8 cellular contexts compared by ENCODE assay signal in genomic region chr18:46917808-46918600, GRCh38. TPM values are rescaled to one million over a fixed set of nuclear protein-coding genes. Genes with fewer than 3 reads are reported as not detected.
DNase-seq lines count a peak whose midpoint lies in the region; ATAC-seq, FAIRE-seq and TF ChIP-seq lines count a peak whose summit lies in the region.

No MANE protein-coding gene starts in this region.

- H3K79me2 ChIP-seq in HepG2 (ENCODE audit: insufficient read depth, low read length): peaks cover 37% of the 10 kb centered on the region

- H3K4me3 ChIP-seq in heart left ventricle: peak overlapping the region; percentile 47 to 98 (median 77)
- H3K4me3 ChIP-seq in Panc1 (ENCODE audit: low read depth in 2 of 2, low read length in 2 of 2): peak overlapping the region; percentile 76 to 85
- H3K4me3 ChIP-seq in HepG2 (replicated peaks in 1 of 3; ENCODE audit: insufficient read depth in 1 of 3, low read depth in 2 of 3, low read length in 3 of 3): peak overlapping the region; percentile 80 to 91 (median 87); a peak in 4 of 6 replicates

- no peak for FAIRE-seq in HepG2 (lab: Jason Lieb, UNC)

- H3K36me3 ChIP-seq in heart left ventricle (no peaks in the 10 kb centered on the region), Panc1 (ENCODE audit: control insufficient read depth, insufficient read depth, low read length) (no peaks in the 10 kb centered on the region; the same call in 1 of the 2 replicates), HepG2 (replicated peaks in 1 of 2; ENCODE audit: control insufficient read depth in 1 of 2, insufficient read depth in 2 of 2, low read length in 2 of 2) (no peaks in the 10 kb centered on the region)

- intact Hi-C loops in heart left ventricle (cut with DNase I): loop anchor here in 1 of 10 donors (10.0 kb wide), 1 partner anchor 223 kb away; no protein-coding TSS in a partner anchor
- intact Hi-C loops in cardiac septum (cut with DNase I): no loop called here
- intact Hi-C loops in Panc1 (cut with micrococcal nuclease; ENCODE audit: unreplicated experiment): no loop called here
- intact Hi-C loops in HepG2 (cut with micrococcal nuclease; ENCODE audit: unreplicated experiment): no loop called here

- no peak overlapping the region for H2AFZ ChIP-seq in HepG2 (ENCODE audit: low read length)

- BruUV-seq in Panc1 (replicated peaks; lab: Mats Ljungman, UMichigan) (TSS peak; percentile 92), HepG2 (replicated peaks; lab: Mats Ljungman, UMichigan) (TSS peak; percentile 89)

- peak overlapping the region; percentile 82 for H3K4me2 ChIP-seq in HepG2 (ENCODE audit: low read depth, low read length)

- CTCF ChIA-PET in Panc1 (lab: Charles Lee): interaction anchor here (0.8 kb wide), 1 partner anchor 150 kb away, joined by 4 read pairs; no protein-coding TSS in a partner anchor
- CTCF ChIA-PET in HepG2 (lab: Yijun Ruan, JAX; ENCODE audit: low intra/inter-chr PET ratio, low total read pairs): no interaction called here

- no peak for TF ChIP-seq POLR2A in heart left ventricle (IDR thresholded peaks at IDR 0.05)
- no peak for TF ChIP-seq POLR2A in HepG2 (IDR thresholded peaks at IDR 0.05; ENCODE audit: insufficient read depth in 1 of 2, low read depth in 2 of 2, low read length in 2 of 2)

- H3K27me3 ChIP-seq in heart left ventricle (no peaks in the 10 kb centered on the region), Panc1 (ENCODE audit: control insufficient read depth, insufficient read depth, low read length) (no peaks in the 10 kb centered on the region), HepG2 (ENCODE audit: control insufficient read depth in 1 of 2, insufficient read depth in 2 of 2, low read length in 2 of 2) (no peaks in the 10 kb centered on the region; a peak in 1 of 5 replicates)

- ATAC-seq in heart left ventricle: peak in 3 of 4 donors; percentile 5 to 26 (median 20)
- peak; percentile 9 for ATAC-seq in HG02840 (IDR thresholded peaks at IDR 0.05; ENCODE audit: low FRiP score, unreplicated experiment)
- ATAC-seq in Panc1: peak; percentile 20; the same call in 1 of the 2 replicates
- peak; percentile 17; the same call in 2 of the 3 replicates for ATAC-seq in HepG2

- in situ Hi-C loops in Panc1 (cut with HindIII; ENCODE audit: low pct_unique_long_range_greater_than_20kb, low sequenced_read_pairs) (no loop called here), HepG2 (cut with HindIII; ENCODE audit: extremely low pct_ligation_motif_present, low pct_unique_long_range_greater_than_20kb) (no loop called here)

- POLR2A ChIA-PET in Panc1 (lab: Charles Lee): interaction anchor here (0.7 kb wide), 1 partner anchor 286 kb away, joined by 3 read pairs; no protein-coding TSS in a partner anchor
- POLR2A ChIA-PET in HepG2 (lab: Yijun Ruan, JAX): interaction anchor here (0.5 to 1.2 kb wide), 4 partner anchors 22 to 1013 kb away, joined by 3 to 5 read pairs (median 4); no protein-coding TSS in a partner anchor

- 28 to 37% (median 31%) methylated on average over 33 of the region's 33 CpGs for WGBS in heart left ventricle, 4 donors
- 77% methylated on average over 32 of the region's 33 CpGs for WGBS in HepG2 (ENCODE audit: low lambda C conversion rate)

- TF ChIP-seq EP300 in HepG2 (IDR thresholded peaks at IDR 0.05; ENCODE audit: low read depth in 2 of 2, low read length in 2 of 2) (no peak), HepG2 (CRISPR knock-in tag; IDR thresholded peaks at IDR 0.05; ENCODE audit: borderline replicate concordance) (no peak)

- TF ChIP-seq CTCF in heart left ventricle (IDR thresholded peaks at IDR 0.05): no peak
- no peak for TF ChIP-seq CTCF in Panc1 (IDR thresholded peaks at IDR 0.05)
- no peak for TF ChIP-seq CTCF in HepG2 (CRISPR knock-in tag; IDR thresholded peaks at IDR 0.05)

- H4K20me1 ChIP-seq in HepG2 (ENCODE audit: insufficient read depth, low read length): peaks cover 3% of the 10 kb centered on the region; the same call in 1 of the 2 replicates

- H3K9me3 ChIP-seq in heart left ventricle: no peaks in the 10 kb centered on the region
- no peaks in the 10 kb centered on the region for H3K9me3 ChIP-seq in Panc1 (ENCODE audit: control insufficient read depth, insufficient read depth, low read depth, low read length)
- H3K9me3 ChIP-seq in HepG2 (ENCODE audit: low read length): no peaks in the 10 kb centered on the region

- peak in 4 of 5 donors; percentile 28 to 46 (median 42) for DNase-seq in heart left ventricle
- no peak for DNase-seq in cardiac septum (ENCODE audit: low spot score)
- no peak for DNase-seq in Panc1 (ENCODE audit: low read depth, low spot score)
- peak; percentile 50 for DNase-seq in cerebellar cortex (ENCODE audit: low spot score)
- DNase-seq in HepG2 (ENCODE audit: low spot score): no peak
- peak; percentile 10 for DNase-seq in stromal cell of bone marrow (ENCODE audit: low read depth)
- no peak for DNase-seq in 8988T

- no peak for TF ChIP-seq RAD21 in HepG2 (CRISPR knock-in tag; IDR thresholded peaks at IDR 0.05)

- H3K4me1 ChIP-seq in heart left ventricle: peaks cover 0 to 44% (median 15%) of the 10 kb centered on the region in 12 donors
- H3K4me1 ChIP-seq in Panc1 (ENCODE audit: control insufficient read depth, insufficient read depth, low read length): peaks cover 12% of the 10 kb centered on the region
- peaks cover 38% of the 10 kb centered on the region for H3K4me1 ChIP-seq in HepG2 (ENCODE audit: insufficient read depth, low read length)

- H3K27ac ChIP-seq in heart left ventricle: peak overlapping the region; percentile 54 to 96 (median 91)
- H3K27ac ChIP-seq in Panc1 (ENCODE audit: low read length): peak overlapping the region; percentile 81
- H3K27ac ChIP-seq in HepG2 (ENCODE audit: extremely low read length, insufficient read depth, low read length): no peak overlapping the region

- H3K9ac ChIP-seq in HepG2 (ENCODE audit: insufficient read depth, low read depth, low read length): peak overlapping the region; percentile 79; the same call in 1 of the 2 replicates

TF ChIP-seq in HepG2, 621 proteins besides CTCF, POLR2A, EP300 and RAD21 (continues in another document):
- TF ChIP-seq ZNF274 (CRISPR knock-in tag; IDR thresholded peaks at IDR 0.05): no peak
- no peak for TF ChIP-seq ZNF878 (CRISPR knock-in tag; IDR thresholded peaks at IDR 0.05)

RNA-seq across cellular contexts. Expression of gene KATNAL2, which starts 0.6 kb away (rescaled TPM):
- total RNA-seq in heart left ventricle (1 to 10 TPM in 8 of 9 donors, under 1 TPM in 1; 0.94 to 5.5 (median 2.0) TPM), cardiac septum (5.7 TPM), Panc1 (2021; ENCODE audit: unreplicated experiment) (2.6 TPM), HepG2 (2016; rRNA removed; fragmentation: Illumina TruSeq; extraction: Trizol) (not detected in 2 replicates)
- polyA plus RNA-seq in heart left ventricle (1 to 10 TPM in 1 of 2 donors, under 1 TPM in 1; 0.91 to 3.1 TPM), HepG2 (2011; rRNA removed) (not detected in 2 replicates)
- 2.4 TPM for polyA plus RNA-seq in Panc1 (2012; ENCODE audit: insufficient read length)
- not detected in 2 replicates for total RNA-seq in HepG2 (2016; cell fraction: cytosol; rRNA removed; fragmentation: Illumina TruSeq; extraction: Trizol; ENCODE audit: low read depth)
- not detected in 2 replicates for total RNA-seq in HepG2 (2016; cell fraction: insoluble cytoplasmic fraction; rRNA removed; fragmentation: Illumina TruSeq; extraction: Trizol)
- total RNA-seq in HepG2 (2016; cell fraction: membrane; rRNA removed; fragmentation: Illumina TruSeq; extraction: Trizol): 0.17 TPM in 1 of 2 replicates, not detected in the other
- total RNA-seq in HepG2 (2016; cell fraction: nucleus; rRNA removed; fragmentation: Illumina TruSeq; extraction: Trizol): not detected in 2 replicates
- polyA plus RNA-seq in HepG2 (2011; cell fraction: cytosol; rRNA removed): not detected in 2 replicates
- not detected in 2 replicates for polyA plus RNA-seq in HepG2 (2011; cell fraction: nucleus; rRNA removed)
- 0.53 and 0.59 TPM in 2 replicates for polyA plus RNA-seq in HepG2 (2012)
- not detected in 2 replicates for polyA plus RNA-seq in HepG2 (2016; cell fraction: cytosol; fragmentation: Illumina TruSeq; extraction: Trizol; ENCODE audit: low read depth)
- not detected in 2 replicates for polyA plus RNA-seq in HepG2 (2016; cell fraction: insoluble cytoplasmic fraction; fragmentation: Illumina TruSeq; extraction: Trizol; ENCODE audit: low read depth)
- 0.11 TPM in 1 of 2 replicates, not detected in the other for polyA plus RNA-seq in HepG2 (2016; cell fraction: membrane; fragmentation: Illumina TruSeq; extraction: Trizol; ENCODE audit: low read depth)
- not detected in 2 replicates for polyA plus RNA-seq in HepG2 (2016; cell fraction: nucleus; fragmentation: Illumina TruSeq; extraction: Trizol; ENCODE audit: insufficient read depth, low read depth)
- polyA minus RNA-seq in HepG2 (2011; rRNA and poly(A)+ RNA removed; ENCODE audit: low replicate concordance): 2.1 TPM in 1 of 2 replicates, not detected in the other
- not detected in 2 replicates for polyA minus RNA-seq in HepG2 (2011; cell fraction: cytosol; rRNA and poly(A)+ RNA removed)
- polyA minus RNA-seq in HepG2 (2011; cell fraction: nucleus; rRNA and poly(A)+ RNA removed): not detected in 2 replicates

RNA-seq across cellular contexts. Expression of gene PIAS2, which starts 0.7 kb away (rescaled TPM):
- 10 to 100 TPM; 14.8 to 40.7 (median 33.3) TPM for total RNA-seq in heart left ventricle
- polyA plus RNA-seq in heart left ventricle: 1 to 10 TPM; 5.4 to 7.7 TPM
- 36.8 TPM for total RNA-seq in cardiac septum
- total RNA-seq in Panc1 (2021; ENCODE audit: unreplicated experiment): 30.6 TPM
- polyA plus RNA-seq in Panc1 (2012; ENCODE audit: insufficient read length): 10.5 TPM
- 12.1 and 12.2 TPM in 2 replicates for total RNA-seq in HepG2 (2016; rRNA removed; fragmentation: Illumina TruSeq; extraction: Trizol)
- 21.1 and 21.8 TPM in 2 replicates for total RNA-seq in HepG2 (2016; cell fraction: cytosol; rRNA removed; fragmentation: Illumina TruSeq; extraction: Trizol; ENCODE audit: low read depth)
- 10.0 and 12.5 TPM in 2 replicates for total RNA-seq in HepG2 (2016; cell fraction: insoluble cytoplasmic fraction; rRNA removed; fragmentation: Illumina TruSeq; extraction: Trizol)
- total RNA-seq in HepG2 (2016; cell fraction: membrane; rRNA removed; fragmentation: Illumina TruSeq; extraction: Trizol): 15.9 and 20.3 TPM in 2 replicates
- total RNA-seq in HepG2 (2016; cell fraction: nucleus; rRNA removed; fragmentation: Illumina TruSeq; extraction: Trizol): 23.1 and 23.2 TPM in 2 replicates
- polyA plus RNA-seq in HepG2 (2011; rRNA removed): 9.7 and 12.7 TPM in 2 replicates
- polyA plus RNA-seq in HepG2 (2011; cell fraction: cytosol; rRNA removed): 6.0 and 6.5 TPM in 2 replicates
- polyA plus RNA-seq in HepG2 (2011; cell fraction: nucleus; rRNA removed): 19.3 and 20.3 TPM in 2 replicates
- 6.3 and 11.8 TPM in 2 replicates for polyA plus RNA-seq in HepG2 (2012)
- polyA plus RNA-seq in HepG2 (2016; cell fraction: cytosol; fragmentation: Illumina TruSeq; extraction: Trizol; ENCODE audit: low read depth): 4.7 and 5.8 TPM in 2 replicates
- polyA plus RNA-seq in HepG2 (2016; cell fraction: insoluble cytoplasmic fraction; fragmentation: Illumina TruSeq; extraction: Trizol; ENCODE audit: low read depth): 9.0 and 11.6 TPM in 2 replicates
- 9.3 and 11.1 TPM in 2 replicates for polyA plus RNA-seq in HepG2 (2016; cell fraction: membrane; fragmentation: Illumina TruSeq; extraction: Trizol; ENCODE audit: low read depth)
- 10.0 and 12.3 TPM in 2 replicates for polyA plus RNA-seq in HepG2 (2016; cell fraction: nucleus; fragmentation: Illumina TruSeq; extraction: Trizol; ENCODE audit: insufficient read depth, low read depth)
- 19.2 and 24.1 TPM in 2 replicates for polyA minus RNA-seq in HepG2 (2011; rRNA and poly(A)+ RNA removed; ENCODE audit: low replicate concordance)
- 6.9 and 7.9 TPM in 2 replicates for polyA minus RNA-seq in HepG2 (2011; cell fraction: cytosol; rRNA and poly(A)+ RNA removed)
- 106 and 144 TPM in 2 replicates for polyA minus RNA-seq in HepG2 (2011; cell fraction: nucleus; rRNA and poly(A)+ RNA removed)

Comparison
In these comparisons a context has a peak if more than half of its experiments do, and no peak if none do; other contexts are left out.
1. DNase-seq: peak in heart left ventricle (4 of 5), cerebellar cortex (single experiment) and stromal cell of bone marrow (single experiment); none in cardiac septum (single experiment), Panc1 (single experiment), HepG2 (single experiment) and 8988T (single experiment).
2. Peak in every context shown above with its lines, with median percentiles within 50 percentile points of each other: ATAC-seq and H3K4me3 ChIP-seq.